ENCODE assay signal across 1 cellular context in genomic region chr7:72404743-72405142, GRCh38.
A peak's percentile ranks its signal among the peaks of the same experiment; 100 is the strongest.
TF ChIP-seq lines count a peak whose summit lies in the region.

No MANE protein-coding gene starts in this region.

TF ChIP-seq in K562, 482 proteins besides CTCF, POLR2A, EP300 and RAD21 (continued from another document):
- peak; percentile 78 for TF ChIP-seq PKNOX1 (IDR thresholded peaks at IDR 0.05)
TF ChIP-seq in K562: peak in this region for 1.
